In the genomic region with DNA sequence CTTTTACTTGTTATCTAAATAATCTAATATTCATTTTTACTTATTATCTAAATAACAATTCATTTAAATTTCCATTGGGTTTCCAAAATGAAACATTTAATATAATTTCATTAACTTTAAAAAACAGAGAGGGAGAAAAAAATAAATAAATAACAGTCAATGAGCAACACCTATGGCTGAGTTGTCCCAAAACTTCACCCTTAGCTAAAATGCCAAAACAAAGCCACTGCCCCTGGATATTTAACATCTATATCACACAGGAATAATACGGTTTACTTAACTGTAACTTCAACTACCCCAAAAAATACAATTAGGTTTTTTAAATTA, we compare ENCODE assay signal across 8 cellular contexts. TPM values are rescaled to one million over a fixed set of nuclear protein-coding genes. Genes with fewer than 3 reads are reported as not detected.
DNase-seq lines count a peak whose midpoint lies in the region; ATAC-seq, FAIRE-seq and TF ChIP-seq lines count a peak whose summit lies in the region.

No MANE protein-coding gene starts in this region.

- H3K9me3 ChIP-seq in keratinocyte (ENCODE audit: control insufficient read depth, low read depth, low read length) (no peaks in the 10 kb centered on the region), stomach (no peaks in the 10 kb centered on the region)

- 18 to 44% (median 25%) methylated on average over 1 of the region's 1 CpG for WGBS in stomach, 5 donors

- no peak for TF ChIP-seq EP300 in stomach (IDR thresholded peaks at IDR 0.05)

- H3K27me3 ChIP-seq in keratinocyte (ENCODE audit: control insufficient read depth, extremely low read depth, insufficient read depth, low read length) (no peaks in the 10 kb centered on the region), stomach (no peaks in the 10 kb centered on the region)

- H3K27me3 Mint-ChIP-seq in T-helper 1 cell treated with Interleukin-12 subunit alpha and Interleukin-12 subunit beta and Interleukin-4 antibody, amounts not matched to agents 30 μg/mL and 1 μg/mL, for 36 hours (ENCODE audit: low read depth), result no peaks in the 10 kb centered on the region
- H3K27me3 Mint-ChIP-seq in activated CD8-positive, alpha-beta T cell treated with anti-CD3 and anti-CD28 coated beads for 36 hours, result no peaks in the 10 kb centered on the region

- H3K4me1 ChIP-seq in keratinocyte (ENCODE audit: control insufficient read depth, extremely low read depth, insufficient read depth, low read length) (peaks cover 23% of the 10 kb centered on the region), stomach (peaks cover 8 to 93% (median 45%) of the 10 kb centered on the region in 4 donors)

- POLR2A ChIA-PET in activated CD8-positive, alpha-beta T cell treated with anti-CD3 and anti-CD28 coated beads for 36 hours (lab: Charles Lee), result interaction anchor here (1.0 to 6.6 kb wide), 13 partner anchors 11 to 97 kb away, joined by 3 to 102 read pairs (median 5); a partner anchor contains a TSS

- intact Hi-C loops in activated CD8-positive, alpha-beta T cell treated with anti-CD3 and anti-CD28 coated beads for 36 hours (cut with micrococcal nuclease), result loop anchor here (2.0 to 10.0 kb wide), 3 partner anchors 36 to 54 kb away; a partner anchor contains a TSS
- intact Hi-C loops in stomach (cut with DNase I; ENCODE audit: low total_unique reads), result no loop called here

- no peak for FAIRE-seq in keratinocyte (lab: Jason Lieb, UNC)

- CTCF ChIA-PET in activated CD8-positive, alpha-beta T cell treated with anti-CD3 and anti-CD28 coated beads for 36 hours (lab: Charles Lee), result interaction anchor here (0.9 to 4.3 kb wide), 9 partner anchors 9 to 44 kb away, joined by 3 to 31 read pairs (median 4); a partner anchor contains a TSS

- peak overlapping the region; percentile 95 for H3K4me2 ChIP-seq in keratinocyte (ENCODE audit: control insufficient read depth, extremely low read depth, insufficient read depth, low read depth, low read length)

- H3K9me1 ChIP-seq in keratinocyte (ENCODE audit: control insufficient read depth, extremely low read depth, insufficient read depth, low read length), result no peaks in the 10 kb centered on the region

- no peak for TF ChIP-seq POLR2A in stomach (IDR thresholded peaks at IDR 0.05)

- no peak for DNase-seq in T-helper 1 cell
- DNase-seq in activated CD8-positive, alpha-beta T cell treated with anti-CD3 and anti-CD28 coated beads for 36 hours, result no peak
- DNase-seq in keratinocyte (ENCODE audit: low read depth, low spot score), result no peak
- DNase-seq in stomach, result no peak
- no peak for DNase-seq in Ammon's horn (ENCODE audit: low spot score)
- DNase-seq in kidney tubule cell (ENCODE audit: low spot score), result no peak

- dilution Hi-C loops in keratinocyte (cut with MboI; ENCODE audit: extremely low pct_ligation_motif_present, low sequenced_read_pairs), result no loop called here

- H3K36me3 Mint-ChIP-seq in T-helper 1 cell treated with Interleukin-12 subunit alpha and Interleukin-12 subunit beta and Interleukin-4 antibody, amounts not matched to agents 30 μg/mL and 1 μg/mL, for 36 hours (ENCODE audit: low read depth), result peaks cover 23% of the 10 kb centered on the region
- peaks cover 21% of the 10 kb centered on the region for H3K36me3 Mint-ChIP-seq in activated CD8-positive, alpha-beta T cell treated with anti-CD3 and anti-CD28 coated beads for 36 hours (ENCODE audit: low read depth)

- peaks cover 41% of the 10 kb centered on the region for H3K4me1 Mint-ChIP-seq in T-helper 1 cell treated with Interleukin-12 subunit alpha and Interleukin-12 subunit beta and Interleukin-4 antibody, amounts not matched to agents 30 μg/mL and 1 μg/mL, for 36 hours (ENCODE audit: low read depth)
- H3K4me1 Mint-ChIP-seq in activated CD8-positive, alpha-beta T cell treated with anti-CD3 and anti-CD28 coated beads for 36 hours (ENCODE audit: low read depth), result peaks cover 26% of the 10 kb centered on the region

- peak overlapping the region; percentile 96 for H3K9ac ChIP-seq in keratinocyte (ENCODE audit: control insufficient read depth, extremely low read depth, insufficient read depth, low read length)

- H3K4me3 Mint-ChIP-seq in T-helper 1 cell treated with Interleukin-12 subunit alpha and Interleukin-12 subunit beta and Interleukin-4 antibody, amounts not matched to agents 30 μg/mL and 1 μg/mL, for 36 hours, result peak overlapping the region; percentile 92
- H3K4me3 Mint-ChIP-seq in activated CD8-positive, alpha-beta T cell treated with anti-CD3 and anti-CD28 coated beads for 36 hours, result peak overlapping the region; percentile 91

- no peaks in the 10 kb centered on the region for H4K20me1 ChIP-seq in keratinocyte (ENCODE audit: control insufficient read depth, extremely low read depth, insufficient read depth, low read length)

- H2AFZ ChIP-seq in keratinocyte (ENCODE audit: control insufficient read depth, low read length), result no peak overlapping the region

- H3K9me3 Mint-ChIP-seq in T-helper 1 cell treated with Interleukin-12 subunit alpha and Interleukin-12 subunit beta and Interleukin-4 antibody, amounts not matched to agents 30 μg/mL and 1 μg/mL, for 36 hours, result no peaks in the 10 kb centered on the region
- no peaks in the 10 kb centered on the region for H3K9me3 Mint-ChIP-seq in activated CD8-positive, alpha-beta T cell treated with anti-CD3 and anti-CD28 coated beads for 36 hours

- peaks cover 75% of the 10 kb centered on the region for H3K79me2 ChIP-seq in keratinocyte (ENCODE audit: control insufficient read depth, insufficient read depth, low read length)

- H3K27ac ChIP-seq in keratinocyte (ENCODE audit: control insufficient read depth, insufficient read depth, low read length) (peak overlapping the region; percentile 100), stomach (peak overlapping the region in 4 of 5 donors; percentile 82 to 92 (median 86))

- peaks cover 0 to 4% of the 10 kb centered on the region in 2 experiments for H3K36me3 ChIP-seq in keratinocyte (ENCODE audit: control insufficient read depth in 2 of 2, extremely low read depth in 1 of 2, insufficient read depth in 2 of 2, low read length in 2 of 2)
- no peaks in the 10 kb centered on the region for H3K36me3 ChIP-seq in stomach

- TF ChIP-seq CTCF in activated CD8-positive, alpha-beta T cell treated with anti-CD3 and anti-CD28 coated beads for 36 hours (IDR thresholded peaks at IDR 0.05), result no peak
- TF ChIP-seq CTCF in keratinocyte (optimal IDR thresholded peaks at IDR 0.05 in 1 of 3, IDR thresholded peaks at IDR 0.05 in 1 of 3, conservative IDR thresholded peaks at IDR 0.05 in 1 of 3; ENCODE audit: extremely low read depth in 1 of 3, insufficient read depth in 2 of 3, low read length in 3 of 3), result no peak
- TF ChIP-seq CTCF in stomach (IDR thresholded peaks at IDR 0.05), result no peak

- H3K4me3 ChIP-seq in keratinocyte (ENCODE audit: control insufficient read depth in 2 of 3, extremely low read depth in 1 of 3, insufficient read depth in 2 of 3, low read depth in 1 of 3, low read length in 3 of 3) (peak overlapping the region; percentile 51 to 86 (median 69)), stomach (peak overlapping the region; percentile 9 to 36 (median 32))

- no peak for ATAC-seq in activated CD8-positive, alpha-beta T cell treated with anti-CD3 and anti-CD28 coated beads for 36 hours
- ATAC-seq in HG02840 (IDR thresholded peaks at IDR 0.05; ENCODE audit: low FRiP score, unreplicated experiment), result no peak

- H3K27ac Mint-ChIP-seq in T-helper 1 cell treated with Interleukin-12 subunit alpha and Interleukin-12 subunit beta and Interleukin-4 antibody, amounts not matched to agents 30 μg/mL and 1 μg/mL, for 36 hours, result peak overlapping the region; percentile 98
- peak overlapping the region; percentile 98 for H3K27ac Mint-ChIP-seq in activated CD8-positive, alpha-beta T cell treated with anti-CD3 and anti-CD28 coated beads for 36 hours

RNA-seq across cellular contexts. Expression of a gene that starts 0.6 kb away (rescaled TPM):
- total RNA-seq in activated CD8-positive, alpha-beta T cell treated with anti-CD3 and anti-CD28 coated beads for 36 hours, result 10 to 100 TPM; 85.2 to 88.2 TPM
- polyA plus RNA-seq in keratinocyte (37.9 to 57.6 TPM (median 48.0 TPM) in 3 replicates), stomach (10 to 100 TPM; 10.9 to 31.8 (median 19.8) TPM)
- polyA plus RNA-seq in keratinocyte (2011; ENCODE audit: low read depth), result 26.9 TPM
- 22.0 and 37.8 TPM in 2 replicates for polyA plus RNA-seq in keratinocyte (2011; cell fraction: cytosol; rRNA removed)
- 59.1 and 72.8 TPM in 2 replicates for polyA plus RNA-seq in keratinocyte (2011; cell fraction: nucleus; rRNA removed)
- 36.8 and 51.4 TPM in 2 replicates for polyA plus RNA-seq in keratinocyte (2012; ENCODE audit: low replicate concordance)
- 39.4 to 65.3 TPM (median 41.8 TPM) in 3 replicates for polyA minus RNA-seq in keratinocyte
- polyA minus RNA-seq in keratinocyte (2011; cell fraction: cytosol; rRNA and poly(A)+ RNA removed), result 29.7 TPM
- polyA minus RNA-seq in keratinocyte (2011; cell fraction: nucleus; rRNA and poly(A)+ RNA removed), result 63.2 and 99.9 TPM in 2 replicates
- total RNA-seq in stomach, result 100 to 1,000 TPM in 1 of 5 donors, 10 to 100 TPM in 4; 13.3 to 113 (median 49.7) TPM

RNA-seq across cellular contexts. Expression of a gene that starts 42.8 kb away (rescaled TPM):
- total RNA-seq in activated CD8-positive, alpha-beta T cell treated with anti-CD3 and anti-CD28 coated beads for 36 hours, result 10 to 100 TPM in 1 of 2 experiments, 1 to 10 TPM in 1; 9.6 to 11.8 TPM
- 5.9 to 13.5 TPM (median 9.3 TPM) in 3 replicates for polyA plus RNA-seq in keratinocyte
- polyA plus RNA-seq in keratinocyte (2011; ENCODE audit: low read depth), result 14.1 TPM
- polyA plus RNA-seq in keratinocyte (2011; cell fraction: cytosol; rRNA removed), result 6.5 and 9.7 TPM in 2 replicates
- polyA plus RNA-seq in keratinocyte (2011; cell fraction: nucleus; rRNA removed), result 7.0 and 11.7 TPM in 2 replicates
- 9.5 and 13.8 TPM in 2 replicates for polyA plus RNA-seq in keratinocyte (2012; ENCODE audit: low replicate concordance)
- polyA minus RNA-seq in keratinocyte, result 0.33 to 3.1 TPM (median 0.66 TPM) in 3 replicates
- 3.6 TPM for polyA minus RNA-seq in keratinocyte (2011; cell fraction: cytosol; rRNA and poly(A)+ RNA removed)
- polyA minus RNA-seq in keratinocyte (2011; cell fraction: nucleus; rRNA and poly(A)+ RNA removed), result 1.7 and 4.0 TPM in 2 replicates
- 10 to 100 TPM in 2 of 5 donors, 1 to 10 TPM in 2, under 1 TPM in 1; 0.58 to 18.9 (median 8.5) TPM for total RNA-seq in stomach
- 10 to 100 TPM in 1 of 3 donors, 1 to 10 TPM in 2; 8.7 to 15.7 (median 9.9) TPM for polyA plus RNA-seq in stomach
